Comparison of ENCODE assay signal across 11 cellular contexts in the genomic region with DNA sequence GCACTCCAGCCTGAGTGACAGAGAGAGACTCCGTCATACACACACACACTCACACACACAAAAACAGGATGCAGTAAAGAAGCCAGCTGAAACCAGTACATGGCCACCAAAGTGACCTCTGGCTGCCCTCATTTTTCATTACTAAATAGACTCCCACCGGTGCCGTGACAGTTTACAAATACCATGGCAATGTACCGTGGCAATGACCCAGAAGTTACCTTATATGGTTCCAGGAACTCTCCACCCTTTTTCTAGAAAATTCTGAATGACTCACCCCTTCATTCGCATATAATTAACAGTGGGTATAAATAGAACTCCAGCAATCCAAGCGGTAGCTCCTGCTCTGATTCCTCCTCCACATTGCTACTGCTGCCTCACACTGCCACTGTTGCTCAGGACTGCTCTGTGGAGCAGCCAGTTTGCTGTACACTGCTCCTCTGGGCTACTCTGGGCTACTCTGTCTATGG. TPM values are rescaled to one million over a fixed set of nuclear protein-coding genes. Genes with fewer than 3 reads are reported as not detected.
DNase-seq lines count a peak whose midpoint lies in the region; ATAC-seq and TF ChIP-seq lines count a peak whose summit lies in the region.
"Had no signal": no experiment of that assay in that cellular context is flagged by ENCODE, and none has a peak within 500 bp of the region (broad histone marks: within the 10 kb centered on the region; RNA-seq: fewer than 3 reads in every experiment).

No MANE protein-coding gene starts in this region.

- DNase-seq in GM04503 (ENCODE audit: low read depth), result peak; percentile 89
- DNase-seq in left ventricle myocardium inferior, result peak; percentile 27
- peak; percentile 15 for DNase-seq in retina
- DNase-seq in NOMO-1 treated with DMSO at 0.1 percent for 48 hours (lab: John Stamatoyannopoulos, UW; ENCODE audit: unreplicated experiment), result no peak
- DNase-seq in hypothalamus (lab: John Stamatoyannopoulos, UW), result no peak
- DNase-seq in cerebellum (ENCODE audit: low spot score), result no peak
- DNase-seq: NCI-H1417 had no signal

- H3K36me3 ChIP-seq in left ventricle myocardium inferior, result no peaks in the 10 kb centered on the region

- H3K27ac Mint-ChIP-seq in activated T-helper 17 cell treated with anti-CD3 and anti-CD28 coated beads, Interleukin-2, amount 50 U/mL, for 72 hours, result no peak overlapping the region
- H3K27ac Mint-ChIP-seq: WTC11 had no signal

- H3K4me3 ChIP-seq in left ventricle myocardium inferior, result no peak overlapping the region

- H3K27me3 ChIP-seq in left ventricle myocardium inferior (ENCODE audit: low read depth), result no peaks in the 10 kb centered on the region

- peaks cover 27% of the 10 kb centered on the region for H3K27me3 Mint-ChIP-seq in activated T-helper 17 cell treated with anti-CD3 and anti-CD28 coated beads, Interleukin-2, amount 50 U/mL, for 72 hours
- H3K27me3 Mint-ChIP-seq: brain had no signal

- no peaks in the 10 kb centered on the region for H3K4me1 Mint-ChIP-seq in activated T-helper 17 cell treated with anti-CD3 and anti-CD28 coated beads, Interleukin-2, amount 50 U/mL, for 72 hours

- no peaks in the 10 kb centered on the region for H3K36me3 Mint-ChIP-seq in activated T-helper 17 cell treated with anti-CD3 and anti-CD28 coated beads, Interleukin-2, amount 50 U/mL, for 72 hours (ENCODE audit: low read depth)
- H3K36me3 Mint-ChIP-seq: brain, WTC11 had no signal

- no peak overlapping the region for H3K4me3 Mint-ChIP-seq in activated T-helper 17 cell treated with anti-CD3 and anti-CD28 coated beads, Interleukin-2, amount 50 U/mL, for 72 hours
- H3K4me3 Mint-ChIP-seq: WTC11 had no signal

- H3K27ac ChIP-seq in left ventricle myocardium inferior (replicated peaks), result peak overlapping the region; percentile 60

- no peaks in the 10 kb centered on the region for H3K9me3 ChIP-seq in left ventricle myocardium inferior (replicated peaks)

- intact Hi-C loops in left ventricle myocardium inferior (cut with micrococcal nuclease), result no loop called here

- peak; percentile 47 for ATAC-seq in activated T-helper 17 cell treated with anti-CD3 and anti-CD28 coated beads, Interleukin-2, amount 50 U/mL, for 72 hours (replicated peaks)
- ATAC-seq in HG03139 (IDR thresholded peaks at IDR 0.05; ENCODE audit: unreplicated experiment), result no peak
- ATAC-seq: WTC11 had no signal

- H3K9me3 Mint-ChIP-seq in activated T-helper 17 cell treated with anti-CD3 and anti-CD28 coated beads, Interleukin-2, amount 50 U/mL, for 72 hours, result no peaks in the 10 kb centered on the region

- TF ChIP-seq CTCF in left ventricle myocardium inferior (IDR thresholded peaks at IDR 0.05; ENCODE audit: borderline replicate concordance), result no peak

- H3K4me1 ChIP-seq in left ventricle myocardium inferior, result peaks cover 26% of the 10 kb centered on the region

RNA-seq across cellular contexts. Expression of a gene that starts 57.7 kb away (rescaled TPM):
- 100 to 1,000 TPM; 175 to 201 TPM for total RNA-seq in activated T-helper 17 cell treated with anti-CD3 and anti-CD28 coated beads, Interleukin-2, amount 50 U/mL, for 72 hours
- 46.3 TPM for total RNA-seq in left ventricle myocardium inferior
- total RNA-seq in cerebellum, result 79.8 TPM

RNA-seq across cellular contexts. Expression of a gene that starts 58.0 kb away (rescaled TPM):
- 10 to 100 TPM; 24.2 to 33.2 TPM for total RNA-seq in activated T-helper 17 cell treated with anti-CD3 and anti-CD28 coated beads, Interleukin-2, amount 50 U/mL, for 72 hours
- total RNA-seq in left ventricle myocardium inferior, result 13.6 TPM
- 11.3 TPM for total RNA-seq in cerebellum

Comparison
In these comparisons a context has a peak if more than half of its experiments do, and no peak if none do; other contexts are left out.
1. DNase-seq: peak in GM04503 (single experiment), left ventricle myocardium inferior (single experiment) and retina (single experiment); none in NOMO-1 treated with DMSO at 0.1 percent for 48 hours (single experiment), hypothalamus (0 of 51) and cerebellum (single experiment).